ENCODE assay signal across 9 cellular contexts in the genomic region with DNA sequence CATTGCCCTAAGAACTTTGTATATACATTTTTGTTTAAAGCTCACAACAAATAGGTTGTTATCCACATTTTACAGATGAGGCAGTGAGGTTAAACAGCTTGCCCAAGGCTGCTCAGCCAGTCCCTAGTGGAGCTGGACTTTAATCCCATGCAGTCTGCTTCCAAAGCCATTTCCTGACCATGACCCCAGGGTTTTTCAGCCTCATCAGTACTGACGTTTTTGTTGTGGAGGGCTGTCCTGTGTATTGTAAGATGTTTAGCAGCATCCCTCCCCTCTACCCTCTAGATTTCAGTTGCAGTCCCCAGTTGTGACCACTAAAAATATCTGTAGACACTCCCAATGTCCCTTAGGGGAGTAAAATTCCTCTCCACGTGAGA. TPM values are rescaled to one million over a fixed set of nuclear protein-coding genes. Genes with fewer than 3 reads are reported as not detected.
DNase-seq lines count a peak whose midpoint lies in the region; ATAC-seq and TF ChIP-seq lines count a peak whose summit lies in the region.
"Had no signal": no experiment of that assay in that cellular context is flagged by ENCODE, and none has a peak within 500 bp of the region (broad histone marks: within the 10 kb centered on the region; RNA-seq: fewer than 3 reads in every experiment).

No MANE protein-coding gene starts in this region.

- H3K4me1 ChIP-seq in upper lobe of right lung, result no peaks in the 10 kb centered on the region

- H3K27ac Mint-ChIP-seq in endothelial cell (ENCODE audit: unreplicated experiment), result no peak overlapping the region
- no peak overlapping the region for H3K27ac Mint-ChIP-seq in activated CD4-positive, alpha-beta T cell treated with anti-CD3 and anti-CD28 coated beads, Interleukin-2, amount 10 ng/mL, durations not matched to agents 24 days and 14 days

- no peak overlapping the region for H3K4me3 ChIP-seq in upper lobe of right lung

- TF ChIP-seq CTCF in endothelial cell (IDR thresholded peaks at IDR 0.05; ENCODE audit: unreplicated experiment) (no peak), upper lobe of right lung (IDR thresholded peaks at IDR 0.05) (no peak)

- no peaks in the 10 kb centered on the region for H3K27me3 ChIP-seq in upper lobe of right lung

- H3K4me1 Mint-ChIP-seq in endothelial cell (ENCODE audit: unreplicated experiment), result peaks cover 34% of the 10 kb centered on the region
- peaks cover 30% of the 10 kb centered on the region for H3K4me1 Mint-ChIP-seq in activated CD4-positive, alpha-beta T cell treated with anti-CD3 and anti-CD28 coated beads, Interleukin-2, amount 10 ng/mL, durations not matched to agents 24 days and 14 days

- H3K36me3 ChIP-seq in upper lobe of right lung, result no peaks in the 10 kb centered on the region

- peak overlapping the region; percentile 14 for H3K4me3 Mint-ChIP-seq in endothelial cell (ENCODE audit: unreplicated experiment)
- H3K4me3 Mint-ChIP-seq in activated CD4-positive, alpha-beta T cell treated with anti-CD3 and anti-CD28 coated beads, Interleukin-2, amount 10 ng/mL, durations not matched to agents 24 days and 14 days, result no peak overlapping the region

- H3K36me3 Mint-ChIP-seq in endothelial cell (ENCODE audit: low read depth, unreplicated experiment), result peaks cover 3% of the 10 kb centered on the region
- H3K36me3 Mint-ChIP-seq in activated CD4-positive, alpha-beta T cell treated with anti-CD3 and anti-CD28 coated beads, Interleukin-2, amount 10 ng/mL, durations not matched to agents 24 days and 14 days (ENCODE audit: low read depth), result peaks cover 1% of the 10 kb centered on the region

- intact Hi-C loops in sciatic nerve (cut with DNase I), result no loop called here
- intact Hi-C loops in upper lobe of right lung (cut with DNase I), result no loop called here
- intact Hi-C loops in activated CD4-positive, alpha-beta T cell treated with anti-CD3 and anti-CD28 coated beads, Interleukin-2, amount 10 ng/mL, durations not matched to agents 24 days and 14 days (cut with micrococcal nuclease), result no loop called here

- ATAC-seq in GM18907 (IDR thresholded peaks at IDR 0.05; ENCODE audit: unreplicated experiment) (peak; percentile 23), HG03432 (IDR thresholded peaks at IDR 0.05; ENCODE audit: unreplicated experiment) (peak; percentile 18), sciatic nerve (peak; percentile 48), GM19035 (IDR thresholded peaks at IDR 0.05; ENCODE audit: unreplicated experiment) (no peak), upper lobe of right lung (no peak)

- H3K9me3 Mint-ChIP-seq in endothelial cell (ENCODE audit: unreplicated experiment), result no peaks in the 10 kb centered on the region
- no peaks in the 10 kb centered on the region for H3K9me3 Mint-ChIP-seq in activated CD4-positive, alpha-beta T cell treated with anti-CD3 and anti-CD28 coated beads, Interleukin-2, amount 10 ng/mL, durations not matched to agents 24 days and 14 days

- no peaks in the 10 kb centered on the region for H3K9me3 ChIP-seq in upper lobe of right lung

- H3K27me3 Mint-ChIP-seq in endothelial cell (ENCODE audit: unreplicated experiment), result no peaks in the 10 kb centered on the region
- H3K27me3 Mint-ChIP-seq in activated CD4-positive, alpha-beta T cell treated with anti-CD3 and anti-CD28 coated beads, Interleukin-2, amount 10 ng/mL, durations not matched to agents 24 days and 14 days, result peaks cover 2% of the 10 kb centered on the region

- H3K27ac ChIP-seq in upper lobe of right lung, result no peak overlapping the region

- DNase-seq in endothelial cell (ENCODE audit: low spot score) (no peak), sciatic nerve (ENCODE audit: low spot score) (no peak), upper lobe of right lung (no peak), glomerular visceral epithelial cell (ENCODE audit: extremely low spot score) (no peak)
- DNase-seq in activated CD4-positive, alpha-beta T cell treated with anti-CD3 and anti-CD28 coated beads, Interleukin-2, amount 10 ng/mL, durations not matched to agents 24 days and 14 days, result no peak
- DNase-seq: foreskin melanocyte had no signal

RNA-seq across cellular contexts. Expression of a gene that starts 30.3 kb away (rescaled TPM):
- total RNA-seq in endothelial cell (ENCODE audit: unreplicated experiment) (0.85 TPM), sciatic nerve (not detected), upper lobe of right lung (not detected)
- total RNA-seq in activated CD4-positive, alpha-beta T cell treated with anti-CD3 and anti-CD28 coated beads, Interleukin-2, amount 10 ng/mL, durations not matched to agents 24 days and 14 days, result not detected in 2 replicates

RNA-seq across cellular contexts. Expression of a gene that starts 53.6 kb away (rescaled TPM):
- total RNA-seq in endothelial cell (ENCODE audit: unreplicated experiment), result 23.7 TPM
- total RNA-seq in sciatic nerve, result 19.1 TPM
- 21.0 TPM for total RNA-seq in upper lobe of right lung
- total RNA-seq in activated CD4-positive, alpha-beta T cell treated with anti-CD3 and anti-CD28 coated beads, Interleukin-2, amount 10 ng/mL, durations not matched to agents 24 days and 14 days, result 20.4 and 23.9 TPM in 2 replicates

Comparison
In these comparisons a context has a peak if more than half of its experiments do, and no peak if none do; other contexts are left out.
1. ATAC-seq: peak in GM18907 (single experiment), HG03432 (single experiment) and sciatic nerve (single experiment); none in GM19035 (single experiment) and upper lobe of right lung (single experiment).